ENCODE assay signal across 2 cellular contexts in the genomic region with DNA sequence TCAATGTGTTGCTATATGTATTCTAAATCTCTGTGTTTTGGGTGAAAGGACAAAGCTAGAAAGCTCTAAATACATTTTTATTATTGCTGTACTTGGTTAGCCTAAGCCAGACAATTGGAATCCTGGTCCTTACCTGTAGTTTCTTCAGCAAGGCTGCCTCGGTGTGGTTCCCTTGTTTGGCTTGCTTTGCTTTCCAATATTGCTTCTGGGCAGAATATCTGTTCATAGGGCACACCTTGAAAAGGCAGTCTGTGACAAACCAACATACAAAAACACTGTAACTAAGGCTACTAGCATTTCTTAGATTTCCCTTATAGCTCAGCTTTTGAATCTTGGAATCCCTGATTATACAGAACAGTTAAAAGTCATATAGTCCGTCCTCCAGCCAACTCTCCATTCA.
A peak's percentile ranks its signal among the peaks of the same experiment; 100 is the strongest.
TF ChIP-seq lines count a peak whose summit lies in the region.

No MANE protein-coding gene starts in this region.

TF ChIP-seq in GM23338, 12 proteins besides CTCF, POLR2A, EP300 and RAD21 (continued from another document and continues in another):
- TF ChIP-seq ZNF331 (CRISPR knock-in tag; IDR thresholded peaks at IDR 0.05; ENCODE audit: low read depth) (no peak), ZNF114 (CRISPR knock-in tag; IDR thresholded peaks at IDR 0.05) (no peak), JUNB (IDR thresholded peaks at IDR 0.05; ENCODE audit: unreplicated experiment) (no peak), CREB1 (CRISPR knock-in tag; IDR thresholded peaks at IDR 0.05; ENCODE audit: low read depth) (no peak), EZH2 (IDR thresholded peaks at IDR 0.05; ENCODE audit: low read depth, unreplicated experiment) (no peak), NANOG (IDR thresholded peaks at IDR 0.05; ENCODE audit: borderline replicate concordance) (no peak), REST (IDR thresholded peaks at IDR 0.05; ENCODE audit: unreplicated experiment) (no peak), POLR2AphosphoS5 (IDR thresholded peaks at IDR 0.05; ENCODE audit: low read depth) (no peak)
- TF ChIP-seq, protein P1, sequence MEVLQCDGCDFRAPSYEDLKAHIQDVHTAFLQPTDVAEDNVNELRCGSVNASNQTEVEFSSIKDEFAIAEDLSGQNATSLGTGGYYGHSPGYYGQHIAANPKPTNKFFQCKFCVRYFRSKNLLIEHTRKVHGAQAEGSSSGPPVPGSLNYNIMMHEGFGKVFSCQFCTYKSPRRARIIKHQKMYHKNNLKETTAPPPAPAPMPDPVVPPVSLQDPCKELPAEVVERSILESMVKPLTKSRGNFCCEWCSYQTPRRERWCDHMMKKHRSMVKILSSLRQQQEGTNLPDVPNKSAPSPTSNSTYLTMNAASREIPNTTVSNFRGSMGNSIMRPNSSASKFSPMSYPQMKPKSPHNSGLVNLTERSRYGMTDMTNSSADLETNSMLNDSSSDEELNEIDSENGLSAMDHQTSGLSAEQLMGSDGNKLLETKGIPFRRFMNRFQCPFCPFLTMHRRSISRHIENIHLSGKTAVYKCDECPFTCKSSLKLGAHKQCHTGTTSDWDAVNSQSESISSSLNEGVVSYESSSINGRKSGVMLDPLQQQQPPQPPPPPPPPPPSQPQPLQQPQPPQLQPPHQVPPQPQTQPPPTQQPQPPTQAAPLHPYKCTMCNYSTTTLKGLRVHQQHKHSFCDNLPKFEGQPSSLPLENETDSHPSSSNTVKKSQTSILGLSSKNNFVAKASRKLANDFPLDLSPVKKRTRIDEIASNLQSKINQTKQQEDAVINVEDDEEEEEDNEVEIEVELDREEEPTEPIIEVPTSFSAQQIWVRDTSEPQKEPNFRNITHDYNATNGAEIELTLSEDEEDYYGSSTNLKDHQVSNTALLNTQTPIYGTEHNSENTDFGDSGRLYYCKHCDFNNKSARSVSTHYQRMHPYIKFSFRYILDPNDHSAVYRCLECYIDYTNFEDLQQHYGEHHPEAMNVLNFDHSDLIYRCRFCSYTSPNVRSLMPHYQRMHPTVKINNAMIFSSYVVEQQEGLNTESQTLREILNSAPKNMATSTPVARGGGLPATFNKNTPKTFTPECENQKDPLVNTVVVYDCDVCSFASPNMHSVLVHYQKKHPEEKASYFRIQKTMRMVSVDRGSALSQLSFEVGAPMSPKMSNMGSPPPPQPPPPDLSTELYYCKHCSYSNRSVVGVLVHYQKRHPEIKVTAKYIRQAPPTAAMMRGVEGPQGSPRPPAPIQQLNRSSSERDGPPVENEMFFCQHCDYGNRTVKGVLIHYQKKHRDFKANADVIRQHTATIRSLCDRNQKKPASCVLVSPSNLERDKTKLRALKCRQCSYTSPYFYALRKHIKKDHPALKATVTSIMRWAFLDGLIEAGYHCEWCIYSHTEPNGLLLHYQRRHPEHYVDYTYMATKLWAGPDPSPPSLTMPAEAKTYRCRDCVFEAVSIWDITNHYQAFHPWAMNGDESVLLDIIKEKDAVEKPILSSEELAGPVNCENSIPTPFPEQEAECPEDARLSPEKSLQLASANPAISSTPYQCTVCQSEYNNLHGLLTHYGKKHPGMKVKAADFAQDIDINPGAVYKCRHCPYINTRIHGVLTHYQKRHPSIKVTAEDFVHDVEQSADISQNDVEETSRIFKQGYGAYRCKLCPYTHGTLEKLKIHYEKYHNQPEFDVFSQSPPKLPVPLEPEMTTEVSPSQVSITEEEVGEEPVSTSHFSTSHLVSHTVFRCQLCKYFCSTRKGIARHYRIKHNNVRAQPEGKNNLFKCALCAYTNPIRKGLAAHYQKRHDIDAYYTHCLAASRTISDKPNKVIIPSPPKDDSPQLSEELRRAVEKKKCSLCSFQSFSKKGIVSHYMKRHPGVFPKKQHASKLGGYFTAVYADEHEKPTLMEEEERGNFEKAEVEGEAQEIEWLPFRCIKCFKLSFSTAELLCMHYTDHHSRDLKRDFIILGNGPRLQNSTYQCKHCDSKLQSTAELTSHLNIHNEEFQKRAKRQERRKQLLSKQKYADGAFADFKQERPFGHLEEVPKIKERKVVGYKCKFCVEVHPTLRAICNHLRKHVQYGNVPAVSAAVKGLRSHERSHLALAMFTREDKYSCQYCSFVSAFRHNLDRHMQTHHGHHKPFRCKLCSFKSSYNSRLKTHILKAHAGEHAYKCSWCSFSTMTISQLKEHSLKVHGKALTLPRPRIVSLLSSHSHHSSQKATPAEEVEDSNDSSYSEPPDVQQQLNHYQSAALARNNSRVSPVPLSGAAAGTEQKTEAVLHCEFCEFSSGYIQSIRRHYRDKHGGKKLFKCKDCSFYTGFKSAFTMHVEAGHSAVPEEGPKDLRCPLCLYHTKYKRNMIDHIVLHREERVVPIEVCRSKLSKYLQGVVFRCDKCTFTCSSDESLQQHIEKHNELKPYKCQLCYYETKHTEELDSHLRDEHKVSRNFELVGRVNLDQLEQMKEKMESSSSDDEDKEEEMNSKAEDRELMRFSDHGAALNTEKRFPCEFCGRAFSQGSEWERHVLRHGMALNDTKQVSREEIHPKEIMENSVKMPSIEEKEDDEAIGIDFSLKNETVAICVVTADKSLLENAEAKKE (CRISPR knock-in tag; IDR thresholded peaks at IDR 0.05) = no peak
- TF ChIP-seq, protein P2, sequence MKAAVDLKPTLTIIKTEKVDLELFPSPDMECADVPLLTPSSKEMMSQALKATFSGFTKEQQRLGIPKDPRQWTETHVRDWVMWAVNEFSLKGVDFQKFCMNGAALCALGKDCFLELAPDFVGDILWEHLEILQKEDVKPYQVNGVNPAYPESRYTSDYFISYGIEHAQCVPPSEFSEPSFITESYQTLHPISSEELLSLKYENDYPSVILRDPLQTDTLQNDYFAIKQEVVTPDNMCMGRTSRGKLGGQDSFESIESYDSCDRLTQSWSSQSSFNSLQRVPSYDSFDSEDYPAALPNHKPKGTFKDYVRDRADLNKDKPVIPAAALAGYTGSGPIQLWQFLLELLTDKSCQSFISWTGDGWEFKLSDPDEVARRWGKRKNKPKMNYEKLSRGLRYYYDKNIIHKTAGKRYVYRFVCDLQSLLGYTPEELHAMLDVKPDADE (IDR thresholded peaks at IDR 0.05) = no peak

TF ChIP-seq in HepG2, 621 proteins besides CTCF, POLR2A, EP300 and RAD21:
- TF ChIP-seq RBM22 (optimal IDR thresholded peaks at IDR 0.05; ENCODE audit: low read length) = peak; percentile 78
- TF ChIP-seq NFE2 (CRISPR knock-in tag; IDR thresholded peaks at IDR 0.05) = no peak
- TF ChIP-seq GRHL1 (CRISPR knock-in tag; conservative IDR thresholded peaks at IDR 0.05) = no peak
